In genomic region chr6:70998148-70998547, GRCh38 we compare ENCODE assay signal across 15 cellular contexts. TPM values are rescaled to one million over a fixed set of nuclear protein-coding genes. Genes with fewer than 3 reads are reported as not detected.
DNase-seq lines count a peak whose midpoint lies in the region; ATAC-seq and TF ChIP-seq lines count a peak whose summit lies in the region.
"Had no signal": no experiment of that assay in that cellular context is flagged by ENCODE, and none has a peak within 500 bp of the region (broad histone marks: within the 10 kb centered on the region; RNA-seq: fewer than 3 reads in every experiment).

No MANE protein-coding gene starts in this region.

- H3K4me2 ChIP-seq in GM23338 (no peak overlapping the region), neural progenitor cell (peak overlapping the region; percentile 31)

- DNase-seq in GM23338 (ENCODE audit: low spot score) = peak; percentile 18
- peak; percentile 15 for DNase-seq in NT2/D1 (ENCODE audit: low read depth, low spot score)
- DNase-seq in endodermal cell = peak; percentile 50
- peak; percentile 36 for DNase-seq in neural progenitor cell (ENCODE audit: low spot score)
- no peak for DNase-seq in GDM1 (lab: John Stamatoyannopoulos, UW)
- DNase-seq in posterior cingulate gyrus = no peak
- DNase-seq in activated CD8-positive, alpha-beta T cell treated with anti-CD3 and anti-CD28 coated beads, Interleukin-2, amount 10 ng/mL, durations not matched to agents 7 days and 5 days = no peak
- no peak for DNase-seq in iPS-NIHi7 (ENCODE audit: extremely low spot score)
- DNase-seq: BE2C; CD4-positive, alpha-beta memory T cell; DMS153; DND-41 had no signal

- H3K27ac Mint-ChIP-seq in GM23338 (no peak overlapping the region), endodermal cell (no peak overlapping the region), neural progenitor cell (no peak overlapping the region)
- no peak overlapping the region for H3K27ac Mint-ChIP-seq in activated CD8-positive, alpha-beta T cell treated with anti-CD3 and anti-CD28 coated beads, Interleukin-2, amount 10 ng/mL, durations not matched to agents 7 days and 5 days
- H3K27ac Mint-ChIP-seq: CD4-positive, alpha-beta memory T cell had no signal

- H3K9me3 ChIP-seq in NT2/D1 (ENCODE audit: insufficient read depth, low read length) (no peaks in the 10 kb centered on the region; the same call in 1 of the 2 replicates), endodermal cell (ENCODE audit: control insufficient read depth, low read length) (peaks cover 8% of the 10 kb centered on the region), neural progenitor cell (ENCODE audit: low read depth) (no peaks in the 10 kb centered on the region)
- H3K9me3 ChIP-seq: BE2C had no signal

- H3K9ac ChIP-seq in NT2/D1 (ENCODE audit: insufficient read length, low read depth) (peak overlapping the region; percentile 6), endodermal cell (ENCODE audit: extremely low read depth, low read length, poor library complexity, severe bottlenecking) (no peak overlapping the region), neural progenitor cell (no peak overlapping the region)

- H3K27ac ChIP-seq in GM23338 (ENCODE audit: low read depth) = no peak overlapping the region
- no peak overlapping the region for H3K27ac ChIP-seq in endodermal cell (ENCODE audit: low read depth, low read length)
- H3K27ac ChIP-seq in neural progenitor cell = no peak overlapping the region
- H3K27ac ChIP-seq: C4-2B, HL-60 had no signal

- H3K4me1 ChIP-seq in GM23338 (ENCODE audit: insufficient read depth) = no peaks in the 10 kb centered on the region
- peaks cover 3% of the 10 kb centered on the region for H3K4me1 ChIP-seq in NT2/D1 (ENCODE audit: insufficient read depth, insufficient read length)
- no peaks in the 10 kb centered on the region for H3K4me1 ChIP-seq in endodermal cell (ENCODE audit: control insufficient read depth, insufficient read depth, low read length)
- H3K4me1 ChIP-seq in neural progenitor cell = no peaks in the 10 kb centered on the region
- H3K4me1 ChIP-seq: BE2C had no signal

- TF ChIP-seq CTCF in GM23338 (conservative IDR thresholded peaks at IDR 0.05; ENCODE audit: low read depth in 2 of 2) (no peak), endodermal cell (conservative IDR thresholded peaks at IDR 0.05) (no peak), neural progenitor cell (IDR thresholded peaks at IDR 0.05) (no peak)

- H3K9me2 ChIP-seq in GM23338 (ENCODE audit: insufficient read depth) = no peaks in the 10 kb centered on the region

- H2AFZ ChIP-seq in GM23338 = no peak overlapping the region
- H2AFZ ChIP-seq in neural progenitor cell (replicated peaks) = peak overlapping the region; percentile 87

- WGBS in endodermal cell (ENCODE audit: insufficient coverage in 1 of 2, insufficient read length in 1 of 2), 2 experiments = 38 to 44% methylated on average over 3 to 4 of the region's 4 CpGs

- H3K9me3 Mint-ChIP-seq in GM23338 (peaks cover 5% of the 10 kb centered on the region; the same call in 2 of the 3 replicates), endodermal cell (peaks cover 11% of the 10 kb centered on the region), neural progenitor cell (peaks cover 10% of the 10 kb centered on the region)
- no peaks in the 10 kb centered on the region for H3K9me3 Mint-ChIP-seq in activated CD8-positive, alpha-beta T cell treated with anti-CD3 and anti-CD28 coated beads, Interleukin-2, amount 10 ng/mL, durations not matched to agents 7 days and 5 days (ENCODE audit: insufficient read depth)

- H3K27me3 Mint-ChIP-seq in GM23338 (ENCODE audit: insufficient read depth, low read depth, poor library complexity) (peaks cover 4% of the 10 kb centered on the region), endodermal cell (ENCODE audit: insufficient read depth) (peaks cover 9% of the 10 kb centered on the region), neural progenitor cell (ENCODE audit: insufficient read depth, low read depth) (no peaks in the 10 kb centered on the region)
- peaks cover 4% of the 10 kb centered on the region for H3K27me3 Mint-ChIP-seq in activated CD8-positive, alpha-beta T cell treated with anti-CD3 and anti-CD28 coated beads, Interleukin-2, amount 10 ng/mL, durations not matched to agents 7 days and 5 days (ENCODE audit: low read depth)

- CTCF ChIA-PET in activated CD8-positive, alpha-beta T cell treated with anti-CD3 and anti-CD28 coated beads, Interleukin-2, amount 10 ng/mL, durations not matched to agents 7 days and 5 days (lab: Charles Lee) = no interaction called here

- no peaks in the 10 kb centered on the region for H3K27me3 ChIP-seq in GM23338 (ENCODE audit: insufficient read depth)
- no peaks in the 10 kb centered on the region for H3K27me3 ChIP-seq in NT2/D1 (ENCODE audit: insufficient read depth, insufficient read length)
- H3K27me3 ChIP-seq in endodermal cell (ENCODE audit: control insufficient read depth, insufficient read depth, low read length, poor library complexity, severe bottlenecking) = no peaks in the 10 kb centered on the region
- no peaks in the 10 kb centered on the region for H3K27me3 ChIP-seq in neural progenitor cell
- H3K27me3 ChIP-seq: BE2C had no signal

- H4K20me1 ChIP-seq in GM23338 (replicated peaks; ENCODE audit: insufficient read depth) (no peaks in the 10 kb centered on the region), neural progenitor cell (ENCODE audit: low read depth) (no peaks in the 10 kb centered on the region)

- POLR2A ChIA-PET in activated CD8-positive, alpha-beta T cell treated with anti-CD3 and anti-CD28 coated beads, Interleukin-2, amount 10 ng/mL, durations not matched to agents 7 days and 5 days (lab: Charles Lee) = no interaction called here

- no peak overlapping the region for H3K4me3 Mint-ChIP-seq in GM23338
- H3K4me3 Mint-ChIP-seq in endodermal cell = no peak overlapping the region
- no peak overlapping the region for H3K4me3 Mint-ChIP-seq in neural progenitor cell
- no peak overlapping the region for H3K4me3 Mint-ChIP-seq in activated CD8-positive, alpha-beta T cell treated with anti-CD3 and anti-CD28 coated beads, Interleukin-2, amount 10 ng/mL, durations not matched to agents 7 days and 5 days
- H3K4me3 Mint-ChIP-seq: CD4-positive, alpha-beta memory T cell had no signal

- H3K4me1 Mint-ChIP-seq in GM23338 (peaks cover 11% of the 10 kb centered on the region), endodermal cell (peaks cover 18% of the 10 kb centered on the region), neural progenitor cell (peaks cover 17% of the 10 kb centered on the region)
- H3K4me1 Mint-ChIP-seq in activated CD8-positive, alpha-beta T cell treated with anti-CD3 and anti-CD28 coated beads, Interleukin-2, amount 10 ng/mL, durations not matched to agents 7 days and 5 days (ENCODE audit: low read depth) = no peaks in the 10 kb centered on the region
- H3K4me1 Mint-ChIP-seq: CD4-positive, alpha-beta memory T cell had no signal

- H3K4me3 ChIP-seq in GM23338 (no peak overlapping the region), NT2/D1 (ENCODE audit: insufficient read length, low read depth) (no peak overlapping the region), endodermal cell (ENCODE audit: low read length) (no peak overlapping the region), neural progenitor cell (no peak overlapping the region)

- H3K79me2 ChIP-seq in GM23338 (replicated peaks; ENCODE audit: insufficient read depth) (no peaks in the 10 kb centered on the region), neural progenitor cell (ENCODE audit: low read depth) (no peaks in the 10 kb centered on the region)

- H3K36me3 ChIP-seq in GM23338 (ENCODE audit: insufficient read depth) (no peaks in the 10 kb centered on the region), NT2/D1 (ENCODE audit: insufficient read depth, insufficient read length, low read length) (no peaks in the 10 kb centered on the region), endodermal cell (ENCODE audit: control insufficient read depth, insufficient read depth, low read length) (no peaks in the 10 kb centered on the region), neural progenitor cell (no peaks in the 10 kb centered on the region)
- H3K36me3 ChIP-seq: BE2C had no signal

- H3F3A ChIP-seq in GM23338 (replicated peaks; ENCODE audit: low read depth) = no peaks in the 10 kb centered on the region
- no peaks in the 10 kb centered on the region for H3F3A ChIP-seq in neural progenitor cell (ENCODE audit: low read depth)

- peak; percentile 70 for ATAC-seq in GM23338
- ATAC-seq in activated CD8-positive, alpha-beta T cell treated with anti-CD3 and anti-CD28 coated beads, Interleukin-2, amount 10 ng/mL, durations not matched to agents 7 days and 5 days = no peak
- ATAC-seq: HCT116 had no signal

- H3K36me3 Mint-ChIP-seq in GM23338 (ENCODE audit: low read depth) = no peaks in the 10 kb centered on the region; the same call in 1 of the 3 replicates
- no peaks in the 10 kb centered on the region for H3K36me3 Mint-ChIP-seq in endodermal cell (ENCODE audit: low read depth)
- no peaks in the 10 kb centered on the region for H3K36me3 Mint-ChIP-seq in neural progenitor cell
- no peaks in the 10 kb centered on the region for H3K36me3 Mint-ChIP-seq in activated CD8-positive, alpha-beta T cell treated with anti-CD3 and anti-CD28 coated beads, Interleukin-2, amount 10 ng/mL, durations not matched to agents 7 days and 5 days (ENCODE audit: low read depth)
- H3K36me3 Mint-ChIP-seq: CD4-positive, alpha-beta memory T cell had no signal

- intact Hi-C loops in posterior cingulate gyrus (cut with DNase I) = no loop called here

TF ChIP-seq in GM23338, 12 proteins besides CTCF, POLR2A, EP300 and RAD21 (continues in another document):
- no peak for TF ChIP-seq CREB1 (CRISPR knock-in tag; IDR thresholded peaks at IDR 0.05; ENCODE audit: low read depth)
- TF ChIP-seq EZH2phosphoT487 (IDR thresholded peaks at IDR 0.05; ENCODE audit: unreplicated experiment) = no peak
- TF ChIP-seq, protein P1, sequence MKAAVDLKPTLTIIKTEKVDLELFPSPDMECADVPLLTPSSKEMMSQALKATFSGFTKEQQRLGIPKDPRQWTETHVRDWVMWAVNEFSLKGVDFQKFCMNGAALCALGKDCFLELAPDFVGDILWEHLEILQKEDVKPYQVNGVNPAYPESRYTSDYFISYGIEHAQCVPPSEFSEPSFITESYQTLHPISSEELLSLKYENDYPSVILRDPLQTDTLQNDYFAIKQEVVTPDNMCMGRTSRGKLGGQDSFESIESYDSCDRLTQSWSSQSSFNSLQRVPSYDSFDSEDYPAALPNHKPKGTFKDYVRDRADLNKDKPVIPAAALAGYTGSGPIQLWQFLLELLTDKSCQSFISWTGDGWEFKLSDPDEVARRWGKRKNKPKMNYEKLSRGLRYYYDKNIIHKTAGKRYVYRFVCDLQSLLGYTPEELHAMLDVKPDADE (IDR thresholded peaks at IDR 0.05) = no peak
- no peak for TF ChIP-seq ZNF114 (CRISPR knock-in tag; IDR thresholded peaks at IDR 0.05)
- no peak for TF ChIP-seq POLR2AphosphoS5 (IDR thresholded peaks at IDR 0.05; ENCODE audit: low read depth)

RNA-seq across cellular contexts. Expression of gene B3GAT2, which starts 41.3 kb away (rescaled TPM):
- 1.0 and 1.8 TPM in 2 replicates for total RNA-seq in GM23338 (2014; rRNA removed; shearing (Covaris generic))
- polyA plus RNA-seq in GM23338 (2016; fragmentation: Nextera tagmentation; extraction: Ambion mirVana) = 0.92 and 1.7 TPM in 2 replicates
- total RNA-seq in endodermal cell = under 1 TPM; 0.31 to 0.42 TPM
- polyA plus RNA-seq in endodermal cell (2013, experiment 1 of 2) = 0.57 TPM
- polyA plus RNA-seq in endodermal cell (2013, experiment 2 of 2) = 0.46 TPM
- total RNA-seq in neural progenitor cell (ENCODE audit: low replicate concordance) = 0.71 and 0.77 TPM in 2 replicates
- under 1 TPM in 1 of 2 experiments, not detected in 1; 0.05 TPM for total RNA-seq in activated CD8-positive, alpha-beta T cell treated with anti-CD3 and anti-CD28 coated beads, Interleukin-2, amount 10 ng/mL, durations not matched to agents 7 days and 5 days
- total RNA-seq: CD4-positive, alpha-beta memory T cell had no signal

Comparison
In these comparisons a context has a peak if more than half of its experiments do, and no peak if none do; other contexts are left out.
1. DNase-seq: peak in GM23338 (single experiment), NT2/D1 (single experiment), endodermal cell (single experiment) and neural progenitor cell (single experiment); none in GDM1 (single experiment), posterior cingulate gyrus (0 of 10), activated CD8-positive, alpha-beta T cell treated with anti-CD3 and anti-CD28 coated beads, Interleukin-2, amount 10 ng/mL, durations not matched to agents 7 days and 5 days (single experiment) and iPS-NIHi7 (single experiment).